In the genomic region with DNA sequence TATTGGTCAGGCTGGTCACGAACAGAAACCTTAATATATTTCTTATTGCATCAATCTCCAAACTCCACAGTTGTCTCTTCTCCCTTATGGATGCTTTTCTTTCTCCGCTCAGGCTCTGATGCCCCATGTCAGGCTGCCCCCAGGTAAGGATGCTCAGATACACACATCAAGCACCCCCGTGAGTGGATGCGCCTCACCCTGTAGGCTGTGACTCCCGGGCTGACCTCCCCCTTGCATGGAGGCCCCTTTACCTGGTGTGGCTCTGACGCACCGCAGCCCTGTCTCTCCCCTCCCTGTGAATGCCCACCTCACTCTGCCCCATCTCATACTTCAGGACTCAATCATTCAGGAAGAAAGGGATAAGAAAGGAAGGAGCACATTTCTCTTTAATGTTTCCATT, we compare ENCODE assay signal across 1 cellular context.
TF ChIP-seq lines count a peak whose summit lies in the region.

No MANE protein-coding gene starts in this region.

TF ChIP-seq in GM23338, 12 proteins besides CTCF, POLR2A, EP300 and RAD21 (continued from another document):
- TF ChIP-seq, protein P1, sequence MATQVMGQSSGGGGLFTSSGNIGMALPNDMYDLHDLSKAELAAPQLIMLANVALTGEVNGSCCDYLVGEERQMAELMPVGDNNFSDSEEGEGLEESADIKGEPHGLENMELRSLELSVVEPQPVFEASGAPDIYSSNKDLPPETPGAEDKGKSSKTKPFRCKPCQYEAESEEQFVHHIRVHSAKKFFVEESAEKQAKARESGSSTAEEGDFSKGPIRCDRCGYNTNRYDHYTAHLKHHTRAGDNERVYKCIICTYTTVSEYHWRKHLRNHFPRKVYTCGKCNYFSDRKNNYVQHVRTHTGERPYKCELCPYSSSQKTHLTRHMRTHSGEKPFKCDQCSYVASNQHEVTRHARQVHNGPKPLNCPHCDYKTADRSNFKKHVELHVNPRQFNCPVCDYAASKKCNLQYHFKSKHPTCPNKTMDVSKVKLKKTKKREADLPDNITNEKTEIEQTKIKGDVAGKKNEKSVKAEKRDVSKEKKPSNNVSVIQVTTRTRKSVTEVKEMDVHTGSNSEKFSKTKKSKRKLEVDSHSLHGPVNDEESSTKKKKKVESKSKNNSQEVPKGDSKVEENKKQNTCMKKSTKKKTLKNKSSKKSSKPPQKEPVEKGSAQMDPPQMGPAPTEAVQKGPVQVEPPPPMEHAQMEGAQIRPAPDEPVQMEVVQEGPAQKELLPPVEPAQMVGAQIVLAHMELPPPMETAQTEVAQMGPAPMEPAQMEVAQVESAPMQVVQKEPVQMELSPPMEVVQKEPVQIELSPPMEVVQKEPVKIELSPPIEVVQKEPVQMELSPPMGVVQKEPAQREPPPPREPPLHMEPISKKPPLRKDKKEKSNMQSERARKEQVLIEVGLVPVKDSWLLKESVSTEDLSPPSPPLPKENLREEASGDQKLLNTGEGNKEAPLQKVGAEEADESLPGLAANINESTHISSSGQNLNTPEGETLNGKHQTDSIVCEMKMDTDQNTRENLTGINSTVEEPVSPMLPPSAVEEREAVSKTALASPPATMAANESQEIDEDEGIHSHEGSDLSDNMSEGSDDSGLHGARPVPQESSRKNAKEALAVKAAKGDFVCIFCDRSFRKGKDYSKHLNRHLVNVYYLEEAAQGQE (IDR thresholded peaks at IDR 0.05; ENCODE audit: unreplicated experiment), result no peak
- TF ChIP-seq, protein P2, sequence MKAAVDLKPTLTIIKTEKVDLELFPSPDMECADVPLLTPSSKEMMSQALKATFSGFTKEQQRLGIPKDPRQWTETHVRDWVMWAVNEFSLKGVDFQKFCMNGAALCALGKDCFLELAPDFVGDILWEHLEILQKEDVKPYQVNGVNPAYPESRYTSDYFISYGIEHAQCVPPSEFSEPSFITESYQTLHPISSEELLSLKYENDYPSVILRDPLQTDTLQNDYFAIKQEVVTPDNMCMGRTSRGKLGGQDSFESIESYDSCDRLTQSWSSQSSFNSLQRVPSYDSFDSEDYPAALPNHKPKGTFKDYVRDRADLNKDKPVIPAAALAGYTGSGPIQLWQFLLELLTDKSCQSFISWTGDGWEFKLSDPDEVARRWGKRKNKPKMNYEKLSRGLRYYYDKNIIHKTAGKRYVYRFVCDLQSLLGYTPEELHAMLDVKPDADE (IDR thresholded peaks at IDR 0.05), result no peak
- TF ChIP-seq, protein P3, sequence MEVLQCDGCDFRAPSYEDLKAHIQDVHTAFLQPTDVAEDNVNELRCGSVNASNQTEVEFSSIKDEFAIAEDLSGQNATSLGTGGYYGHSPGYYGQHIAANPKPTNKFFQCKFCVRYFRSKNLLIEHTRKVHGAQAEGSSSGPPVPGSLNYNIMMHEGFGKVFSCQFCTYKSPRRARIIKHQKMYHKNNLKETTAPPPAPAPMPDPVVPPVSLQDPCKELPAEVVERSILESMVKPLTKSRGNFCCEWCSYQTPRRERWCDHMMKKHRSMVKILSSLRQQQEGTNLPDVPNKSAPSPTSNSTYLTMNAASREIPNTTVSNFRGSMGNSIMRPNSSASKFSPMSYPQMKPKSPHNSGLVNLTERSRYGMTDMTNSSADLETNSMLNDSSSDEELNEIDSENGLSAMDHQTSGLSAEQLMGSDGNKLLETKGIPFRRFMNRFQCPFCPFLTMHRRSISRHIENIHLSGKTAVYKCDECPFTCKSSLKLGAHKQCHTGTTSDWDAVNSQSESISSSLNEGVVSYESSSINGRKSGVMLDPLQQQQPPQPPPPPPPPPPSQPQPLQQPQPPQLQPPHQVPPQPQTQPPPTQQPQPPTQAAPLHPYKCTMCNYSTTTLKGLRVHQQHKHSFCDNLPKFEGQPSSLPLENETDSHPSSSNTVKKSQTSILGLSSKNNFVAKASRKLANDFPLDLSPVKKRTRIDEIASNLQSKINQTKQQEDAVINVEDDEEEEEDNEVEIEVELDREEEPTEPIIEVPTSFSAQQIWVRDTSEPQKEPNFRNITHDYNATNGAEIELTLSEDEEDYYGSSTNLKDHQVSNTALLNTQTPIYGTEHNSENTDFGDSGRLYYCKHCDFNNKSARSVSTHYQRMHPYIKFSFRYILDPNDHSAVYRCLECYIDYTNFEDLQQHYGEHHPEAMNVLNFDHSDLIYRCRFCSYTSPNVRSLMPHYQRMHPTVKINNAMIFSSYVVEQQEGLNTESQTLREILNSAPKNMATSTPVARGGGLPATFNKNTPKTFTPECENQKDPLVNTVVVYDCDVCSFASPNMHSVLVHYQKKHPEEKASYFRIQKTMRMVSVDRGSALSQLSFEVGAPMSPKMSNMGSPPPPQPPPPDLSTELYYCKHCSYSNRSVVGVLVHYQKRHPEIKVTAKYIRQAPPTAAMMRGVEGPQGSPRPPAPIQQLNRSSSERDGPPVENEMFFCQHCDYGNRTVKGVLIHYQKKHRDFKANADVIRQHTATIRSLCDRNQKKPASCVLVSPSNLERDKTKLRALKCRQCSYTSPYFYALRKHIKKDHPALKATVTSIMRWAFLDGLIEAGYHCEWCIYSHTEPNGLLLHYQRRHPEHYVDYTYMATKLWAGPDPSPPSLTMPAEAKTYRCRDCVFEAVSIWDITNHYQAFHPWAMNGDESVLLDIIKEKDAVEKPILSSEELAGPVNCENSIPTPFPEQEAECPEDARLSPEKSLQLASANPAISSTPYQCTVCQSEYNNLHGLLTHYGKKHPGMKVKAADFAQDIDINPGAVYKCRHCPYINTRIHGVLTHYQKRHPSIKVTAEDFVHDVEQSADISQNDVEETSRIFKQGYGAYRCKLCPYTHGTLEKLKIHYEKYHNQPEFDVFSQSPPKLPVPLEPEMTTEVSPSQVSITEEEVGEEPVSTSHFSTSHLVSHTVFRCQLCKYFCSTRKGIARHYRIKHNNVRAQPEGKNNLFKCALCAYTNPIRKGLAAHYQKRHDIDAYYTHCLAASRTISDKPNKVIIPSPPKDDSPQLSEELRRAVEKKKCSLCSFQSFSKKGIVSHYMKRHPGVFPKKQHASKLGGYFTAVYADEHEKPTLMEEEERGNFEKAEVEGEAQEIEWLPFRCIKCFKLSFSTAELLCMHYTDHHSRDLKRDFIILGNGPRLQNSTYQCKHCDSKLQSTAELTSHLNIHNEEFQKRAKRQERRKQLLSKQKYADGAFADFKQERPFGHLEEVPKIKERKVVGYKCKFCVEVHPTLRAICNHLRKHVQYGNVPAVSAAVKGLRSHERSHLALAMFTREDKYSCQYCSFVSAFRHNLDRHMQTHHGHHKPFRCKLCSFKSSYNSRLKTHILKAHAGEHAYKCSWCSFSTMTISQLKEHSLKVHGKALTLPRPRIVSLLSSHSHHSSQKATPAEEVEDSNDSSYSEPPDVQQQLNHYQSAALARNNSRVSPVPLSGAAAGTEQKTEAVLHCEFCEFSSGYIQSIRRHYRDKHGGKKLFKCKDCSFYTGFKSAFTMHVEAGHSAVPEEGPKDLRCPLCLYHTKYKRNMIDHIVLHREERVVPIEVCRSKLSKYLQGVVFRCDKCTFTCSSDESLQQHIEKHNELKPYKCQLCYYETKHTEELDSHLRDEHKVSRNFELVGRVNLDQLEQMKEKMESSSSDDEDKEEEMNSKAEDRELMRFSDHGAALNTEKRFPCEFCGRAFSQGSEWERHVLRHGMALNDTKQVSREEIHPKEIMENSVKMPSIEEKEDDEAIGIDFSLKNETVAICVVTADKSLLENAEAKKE (CRISPR knock-in tag; IDR thresholded peaks at IDR 0.05), result no peak
- no peak for TF ChIP-seq EZH2 (IDR thresholded peaks at IDR 0.05; ENCODE audit: low read depth, unreplicated experiment)
- no peak for TF ChIP-seq ZNF114 (CRISPR knock-in tag; IDR thresholded peaks at IDR 0.05)
